In the genomic region with DNA sequence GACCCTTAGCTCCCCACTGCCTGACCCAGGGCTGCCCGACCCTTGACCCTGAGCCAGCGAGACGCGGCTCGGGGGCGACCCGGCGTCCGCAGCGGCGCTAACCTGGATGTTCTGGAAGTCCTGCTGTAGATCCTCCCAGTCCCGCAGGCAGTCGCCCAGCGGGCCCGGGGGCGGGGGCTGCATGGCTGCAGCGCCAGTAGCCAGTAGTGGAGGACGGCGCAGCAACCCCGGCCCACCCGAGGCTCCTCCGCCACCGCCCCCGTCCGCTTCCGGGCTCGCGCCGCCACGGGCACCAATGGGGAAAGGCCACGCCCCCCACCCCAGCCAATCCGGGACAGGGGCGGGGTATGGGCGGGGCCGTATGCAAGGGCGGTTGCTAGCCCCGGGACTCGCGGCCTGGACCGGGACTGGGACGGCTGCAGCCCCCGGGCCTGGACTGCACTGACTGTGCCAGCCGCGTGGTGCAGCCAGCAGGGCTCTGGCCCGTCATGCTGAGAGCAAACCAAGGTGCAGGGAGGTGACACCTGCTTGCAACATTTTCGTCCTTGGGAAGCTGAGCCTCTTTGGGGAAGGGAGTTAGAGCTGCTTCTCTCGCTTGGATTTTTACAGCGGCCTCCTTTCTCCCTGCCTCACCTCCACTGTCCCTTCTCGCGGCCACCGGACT, we compare ENCODE assay signal across 1 cellular context.
TF ChIP-seq lines count a peak whose summit lies in the region.

Gene TMEM120A, minus strand, starts transcription at position 208 of the 664 bp plus-strand sequence. Its CDS starts 25 bp downstream, at position 183.

TF ChIP-seq in GM12878, 131 proteins besides CTCF, POLR2A, EP300 and RAD21 (continued from another document and continues in another):
- TF ChIP-seq CUX1 (IDR thresholded peaks at IDR 0.05; ENCODE audit: insufficient replicate concordance, low read depth, low read length) (no peak), ZNF24 (IDR thresholded peaks at IDR 0.05) (no peak), IRF4 (IDR thresholded peaks at IDR 0.05; ENCODE audit: low read depth, low read length) (no peak), TBL1XR1 (IDR thresholded peaks at IDR 0.05; ENCODE audit: low read depth, low read length) (no peak), SIX5 (IDR thresholded peaks at IDR 0.05; ENCODE audit: low read depth, low read length, severe bottlenecking) (no peak), ZBTB4 (CRISPR knock-in tag; IDR thresholded peaks at IDR 0.05) (no peak), TAF1 (IDR thresholded peaks at IDR 0.05; ENCODE audit: borderline replicate concordance, low read depth, low read length) (no peak; the same call in 1 of the 2 replicates), BHLHE40 (IDR thresholded peaks at IDR 0.05; ENCODE audit: borderline replicate concordance in 1 of 2, low read depth in 2 of 2, low read length in 1 of 2) (no peak; a peak in 1 of 4 replicates), TARDBP (IDR thresholded peaks at IDR 0.05; ENCODE audit: borderline replicate concordance) (no peak), BCL11A (IDR thresholded peaks at IDR 0.05; ENCODE audit: low read depth, low read length) (no peak), ZBTB40 (IDR thresholded peaks at IDR 0.05; ENCODE audit: borderline replicate concordance) (no peak), KDM1A (IDR thresholded peaks at IDR 0.05; ENCODE audit: borderline replicate concordance) (no peak), BMI1 (IDR thresholded peaks at IDR 0.05; ENCODE audit: borderline replicate concordance) (no peak), STAT1 (conservative IDR thresholded peaks at IDR 0.05) (no peak), PAX5 (IDR thresholded peaks at IDR 0.05; ENCODE audit: borderline replicate concordance, low read depth, low read length) (peak; percentile 61; the same call in 1 of the 2 replicates), ZNF207 (IDR thresholded peaks at IDR 0.05; ENCODE audit: borderline replicate concordance) (no peak), ZNF687 (IDR thresholded peaks at IDR 0.05) (no peak), SREBF1 (IDR thresholded peaks at IDR 0.05; ENCODE audit: low read length) (no peak), POU2F2 (IDR thresholded peaks at IDR 0.05; ENCODE audit: borderline replicate concordance, low read depth, low read length) (peak; percentile 74; the same call in 2 of the 3 replicates), TCF12 (IDR thresholded peaks at IDR 0.05; ENCODE audit: low read depth, low read length) (no peak), MYB (IDR thresholded peaks at IDR 0.05; ENCODE audit: borderline replicate concordance, low read depth, low read length) (no peak), YY1 (IDR thresholded peaks at IDR 0.05; ENCODE audit: low read depth, low read length) (peak; percentile 20; the same call in 1 of the 2 replicates), MTA3 (IDR thresholded peaks at IDR 0.05; ENCODE audit: borderline replicate concordance, low read length) (no peak), POLR2AphosphoS2 (IDR thresholded peaks at IDR 0.05; ENCODE audit: low read depth, low read length) (peak; percentile 65; the same call in 1 of the 2 replicates), GATAD2B (conservative IDR thresholded peaks at IDR 0.05; ENCODE audit: low read depth) (no peak), ATF7 (IDR thresholded peaks at IDR 0.05; ENCODE audit: low read depth) (no peak)
- TF ChIP-seq, protein P1, sequence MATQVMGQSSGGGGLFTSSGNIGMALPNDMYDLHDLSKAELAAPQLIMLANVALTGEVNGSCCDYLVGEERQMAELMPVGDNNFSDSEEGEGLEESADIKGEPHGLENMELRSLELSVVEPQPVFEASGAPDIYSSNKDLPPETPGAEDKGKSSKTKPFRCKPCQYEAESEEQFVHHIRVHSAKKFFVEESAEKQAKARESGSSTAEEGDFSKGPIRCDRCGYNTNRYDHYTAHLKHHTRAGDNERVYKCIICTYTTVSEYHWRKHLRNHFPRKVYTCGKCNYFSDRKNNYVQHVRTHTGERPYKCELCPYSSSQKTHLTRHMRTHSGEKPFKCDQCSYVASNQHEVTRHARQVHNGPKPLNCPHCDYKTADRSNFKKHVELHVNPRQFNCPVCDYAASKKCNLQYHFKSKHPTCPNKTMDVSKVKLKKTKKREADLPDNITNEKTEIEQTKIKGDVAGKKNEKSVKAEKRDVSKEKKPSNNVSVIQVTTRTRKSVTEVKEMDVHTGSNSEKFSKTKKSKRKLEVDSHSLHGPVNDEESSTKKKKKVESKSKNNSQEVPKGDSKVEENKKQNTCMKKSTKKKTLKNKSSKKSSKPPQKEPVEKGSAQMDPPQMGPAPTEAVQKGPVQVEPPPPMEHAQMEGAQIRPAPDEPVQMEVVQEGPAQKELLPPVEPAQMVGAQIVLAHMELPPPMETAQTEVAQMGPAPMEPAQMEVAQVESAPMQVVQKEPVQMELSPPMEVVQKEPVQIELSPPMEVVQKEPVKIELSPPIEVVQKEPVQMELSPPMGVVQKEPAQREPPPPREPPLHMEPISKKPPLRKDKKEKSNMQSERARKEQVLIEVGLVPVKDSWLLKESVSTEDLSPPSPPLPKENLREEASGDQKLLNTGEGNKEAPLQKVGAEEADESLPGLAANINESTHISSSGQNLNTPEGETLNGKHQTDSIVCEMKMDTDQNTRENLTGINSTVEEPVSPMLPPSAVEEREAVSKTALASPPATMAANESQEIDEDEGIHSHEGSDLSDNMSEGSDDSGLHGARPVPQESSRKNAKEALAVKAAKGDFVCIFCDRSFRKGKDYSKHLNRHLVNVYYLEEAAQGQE (IDR thresholded peaks at IDR 0.05; ENCODE audit: low read depth, low read length), result no peak
- TF ChIP-seq, protein P2, sequence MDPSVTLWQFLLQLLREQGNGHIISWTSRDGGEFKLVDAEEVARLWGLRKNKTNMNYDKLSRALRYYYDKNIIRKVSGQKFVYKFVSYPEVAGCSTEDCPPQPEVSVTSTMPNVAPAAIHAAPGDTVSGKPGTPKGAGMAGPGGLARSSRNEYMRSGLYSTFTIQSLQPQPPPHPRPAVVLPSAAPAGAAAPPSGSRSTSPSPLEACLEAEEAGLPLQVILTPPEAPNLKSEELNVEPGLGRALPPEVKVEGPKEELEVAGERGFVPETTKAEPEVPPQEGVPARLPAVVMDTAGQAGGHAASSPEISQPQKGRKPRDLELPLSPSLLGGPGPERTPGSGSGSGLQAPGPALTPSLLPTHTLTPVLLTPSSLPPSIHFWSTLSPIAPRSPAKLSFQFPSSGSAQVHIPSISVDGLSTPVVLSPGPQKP (IDR thresholded peaks at IDR 0.05; ENCODE audit: low read depth, low read length), result no peak; the same call in 1 of the 2 replicates
- TF ChIP-seq, protein P3, sequence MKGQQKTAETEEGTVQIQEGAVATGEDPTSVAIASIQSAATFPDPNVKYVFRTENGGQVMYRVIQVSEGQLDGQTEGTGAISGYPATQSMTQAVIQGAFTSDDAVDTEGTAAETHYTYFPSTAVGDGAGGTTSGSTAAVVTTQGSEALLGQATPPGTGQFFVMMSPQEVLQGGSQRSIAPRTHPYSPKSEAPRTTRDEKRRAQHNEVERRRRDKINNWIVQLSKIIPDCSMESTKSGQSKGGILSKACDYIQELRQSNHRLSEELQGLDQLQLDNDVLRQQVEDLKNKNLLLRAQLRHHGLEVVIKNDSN (IDR thresholded peaks at IDR 0.05; ENCODE audit: borderline replicate concordance, extremely low read length, insufficient read depth, low read depth, low read length), result peak; percentile 52
